ENCODE assay signal across 13 cellular contexts in the genomic region with DNA sequence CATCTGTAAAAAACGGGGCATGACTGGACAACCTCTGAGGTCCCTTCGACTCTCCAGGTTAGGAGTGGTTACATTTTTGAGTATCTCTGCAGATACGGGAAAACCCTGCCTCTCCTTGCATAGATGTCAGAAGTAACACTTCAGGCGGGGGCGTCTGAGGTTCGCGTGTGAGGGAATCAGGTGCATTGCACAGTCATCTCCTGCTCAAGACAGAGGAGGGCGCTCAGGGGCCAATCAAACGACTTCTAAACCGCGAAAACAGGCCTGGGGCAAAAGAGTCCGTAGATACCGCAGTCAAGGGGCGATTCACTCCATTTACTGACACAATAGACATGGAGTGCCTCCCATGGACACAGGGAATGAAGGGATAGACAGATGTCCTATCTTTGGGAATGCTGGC. TPM values are rescaled to one million over a fixed set of nuclear protein-coding genes. Genes with fewer than 3 reads are reported as not detected.
DNase-seq lines count a peak whose midpoint lies in the region; ATAC-seq, FAIRE-seq and TF ChIP-seq lines count a peak whose summit lies in the region.
"Had no signal": no experiment of that assay in that cellular context is flagged by ENCODE, and none has a peak within 500 bp of the region (broad histone marks: within the 10 kb centered on the region; RNA-seq: fewer than 3 reads in every experiment).

No MANE protein-coding gene starts in this region.

- H3K27me3 ChIP-seq in IMR-90 (ENCODE audit: control insufficient read depth, insufficient read depth, low read length) = no peaks in the 10 kb centered on the region
- H3K27me3 ChIP-seq in H1 (replicated peaks in 1 of 4; ENCODE audit: control insufficient read depth in 3 of 4, extremely low read depth in 1 of 4, insufficient read depth in 3 of 4, low read length in 3 of 4) = no peaks in the 10 kb centered on the region
- H3K27me3 ChIP-seq in uterus = no peaks in the 10 kb centered on the region

- CTCF ChIA-PET in IMR-90 (lab: Yijun Ruan, JAX) = interaction anchor here (0.6 to 1.3 kb wide), 4 partner anchors 9 to 178 kb away, joined by 4 read pairs; no protein-coding TSS in a partner anchor
- CTCF ChIA-PET in H1 (lab: Charles Lee; ENCODE audit: partially characterized antibody) = interaction anchor here (0.6 to 4.3 kb wide), 31 partner anchors 8 to 1052 kb away, joined by 3 to 20 read pairs (median 4); no protein-coding TSS in a partner anchor

- H3K56ac ChIP-seq in IMR-90 (ENCODE audit: extremely low read depth, insufficient read depth, low read length) (no peak overlapping the region), H1 (replicated peaks; ENCODE audit: insufficient read length, low read depth, low read length) (no peak overlapping the region)

- H3K23ac ChIP-seq in IMR-90 (ENCODE audit: low read depth, low read length) (no peak overlapping the region), H1 (ENCODE audit: insufficient read length) (no peak overlapping the region)

- H3K18ac ChIP-seq in IMR-90 (ENCODE audit: low read depth, low read length) = no peak overlapping the region
- H3K18ac ChIP-seq in H1 (ENCODE audit: extremely low read depth, low read length) = 0 out of 2 replicates have a peak overlapping the region, but pooled peaks have one; percentile 24

- H3K79me2 ChIP-seq in H1 (ENCODE audit: control insufficient read depth in 1 of 2, insufficient read depth in 2 of 2, low read length in 2 of 2) = no peaks in the 10 kb centered on the region

- H3K4ac ChIP-seq in IMR-90 (ENCODE audit: low read depth, low read length) (peak overlapping the region; percentile 15; the same call in 1 of the 2 replicates), H1 (replicated peaks; ENCODE audit: insufficient read length, low read depth, low read length) (no peak overlapping the region)

- H3K23me2 ChIP-seq in H1 (ENCODE audit: low read depth, low read length) = no peaks in the 10 kb centered on the region

- H3K9me1 ChIP-seq in IMR-90 (ENCODE audit: insufficient read depth, low read length) = peaks cover 5% of the 10 kb centered on the region

- dilution Hi-C loops in IMR-90 (cut with HindIII; ENCODE audit: low sequenced_read_pairs, unreplicated experiment) = no loop called here

- H3K4me1 ChIP-seq in IMR-90 (ENCODE audit: control insufficient read depth, insufficient read depth, low read length) (no peaks in the 10 kb centered on the region), H1 (replicated peaks in 1 of 4; ENCODE audit: control insufficient read depth in 3 of 4, insufficient read depth in 4 of 4, low read length in 3 of 4) (peaks cover 3 to 7% (median 4%) of the 10 kb centered on the region in 4 experiments; a peak in 5 of 7 replicates), uterus (no peaks in the 10 kb centered on the region)

- H3K4me3 ChIP-seq in IMR-90 (ENCODE audit: insufficient read depth, low read depth, low read length) (no peak overlapping the region), H1 (ENCODE audit: extremely low read depth in 1 of 4, insufficient read depth in 2 of 4, low read depth in 3 of 4, low read length in 4 of 4) (no peak overlapping the region), uterus (no peak overlapping the region)

- DNase-seq in activated CD4-positive, alpha-beta T cell treated with anti-CD3 and anti-CD28 coated beads for 48 hours = peak; percentile 24
- no peak for DNase-seq in activated CD4-positive, alpha-beta T cell treated with anti-CD3 and anti-CD28 coated beads, Interleukin-2, amount 50 U/mL, for 4 hours
- peak; percentile 6 for DNase-seq in IMR-90
- DNase-seq in H1 (ENCODE audit: low read depth in 1 of 2, low spot score in 2 of 2) = peak; percentile 44 to 73
- no peak for DNase-seq in progenitor cell of endocrine pancreas (ENCODE audit: low spot score, unreplicated experiment)
- no peak for DNase-seq in C1 segment of cervical spinal cord (lab: John Stamatoyannopoulos, UW)
- no peak for DNase-seq in uterus
- DNase-seq: nephron progenitor cell, small intestine, trophoblast cell had no signal

- FAIRE-seq in H1 (lab: Jason Lieb, UNC) = peak; percentile 88
- FAIRE-seq: small intestine had no signal

- H3K27ac Mint-ChIP-seq in progenitor cell of endocrine pancreas = no peak overlapping the region
- H3K27ac Mint-ChIP-seq: activated naive CD8-positive, alpha-beta T cell; nephron progenitor cell; T-helper 1 cell treated with Interleukin-12 subunit alpha and Interleukin-12 subunit beta and Interleukin-4 antibody, amounts not matched to agents 30 μg/mL and 1 μg/mL, for 36 hours had no signal

- H3K27ac ChIP-seq in IMR-90 (ENCODE audit: insufficient read depth, low read length) = no peak overlapping the region
- no peak overlapping the region for H3K27ac ChIP-seq in H1 (ENCODE audit: low read depth, low read length)
- H3K27ac ChIP-seq in uterus = no peak overlapping the region

- TF ChIP-seq RAD21 in IMR-90 (IDR thresholded peaks at IDR 0.05; ENCODE audit: low read length) (no peak), H1 (IDR thresholded peaks at IDR 0.05 in 1 of 2, conservative IDR thresholded peaks at IDR 0.05 in 1 of 2; ENCODE audit: low read depth in 2 of 2, low read length in 2 of 2) (peak; percentile 75 to 82)

- no peaks in the 10 kb centered on the region for H3K36me3 Mint-ChIP-seq in progenitor cell of endocrine pancreas (ENCODE audit: insufficient read depth)
- H3K36me3 Mint-ChIP-seq: activated naive CD8-positive, alpha-beta T cell had no signal

- H3K79me1 ChIP-seq in IMR-90 (ENCODE audit: low read depth in 1 of 2, low read length in 2 of 2) = peaks cover 25 to 34% of the 10 kb centered on the region in 2 experiments
- no peaks in the 10 kb centered on the region for H3K79me1 ChIP-seq in H1 (ENCODE audit: low read depth, low read length)

- H2BK15ac ChIP-seq in IMR-90 (ENCODE audit: low read depth, low read length) = no peak overlapping the region; the same call in 2 of the 3 replicates
- H2BK15ac ChIP-seq in H1 (ENCODE audit: low read length) = no peak overlapping the region

- in situ Hi-C loops in IMR-90 (cut with MboI; ENCODE audit: low sequenced_read_pairs) = no loop called here

- H3K27me3 Mint-ChIP-seq in progenitor cell of endocrine pancreas = peaks cover 60% of the 10 kb centered on the region

- TF ChIP-seq EP300 in H1 (IDR thresholded peaks at IDR 0.05; ENCODE audit: borderline replicate concordance in 1 of 2, low read depth in 2 of 2, low read length in 2 of 2) = no peak

- H2BK5ac ChIP-seq in IMR-90 (ENCODE audit: low read depth, low read length, poor library complexity, severe bottlenecking) (no peak overlapping the region), H1 (ENCODE audit: low read depth, low read length) (no peak overlapping the region)

- H2BK120ac ChIP-seq in IMR-90 (ENCODE audit: low read depth, low read length) = peak overlapping the region; percentile 46
- no peak overlapping the region for H2BK120ac ChIP-seq in H1 (replicated peaks; ENCODE audit: low read depth, low read length)

- POLR2A ChIA-PET in IMR-90 (lab: Charles Lee; ENCODE audit: unreplicated experiment) (no interaction called here), H1 (lab: Charles Lee; ENCODE audit: partially characterized antibody) (no interaction called here)

- H4K5ac ChIP-seq in IMR-90 (ENCODE audit: low read depth, low read length) = no peak overlapping the region
- no peak overlapping the region for H4K5ac ChIP-seq in H1 (ENCODE audit: insufficient read length, low read depth, low read length)

- intact Hi-C loops in IMR-90 (cut with micrococcal nuclease) = loop anchor here (5.0 kb wide), 1 partner anchor 177 kb away; no protein-coding TSS in a partner anchor
- intact Hi-C loops in uterus (cut with DNase I; ENCODE audit: low total_unique reads) = no loop called here

- H2AK5ac ChIP-seq in IMR-90 (ENCODE audit: low read depth, low read length) = peak overlapping the region; percentile 11; the same call in 1 of the 2 replicates
- no peak overlapping the region for H2AK5ac ChIP-seq in H1 (ENCODE audit: low read depth, low read length)

- no peak overlapping the region for H3K4me3 Mint-ChIP-seq in progenitor cell of endocrine pancreas (ENCODE audit: low read depth)
- H3K4me3 Mint-ChIP-seq: activated naive CD8-positive, alpha-beta T cell; nephron progenitor cell; T-helper 1 cell treated with Interleukin-12 subunit alpha and Interleukin-12 subunit beta and Interleukin-4 antibody, amounts not matched to agents 30 μg/mL and 1 μg/mL, for 36 hours had no signal

- no peak overlapping the region for H3K9ac ChIP-seq in IMR-90 (ENCODE audit: low read depth, low read length)
- no peak overlapping the region for H3K9ac ChIP-seq in H1 (replicated peaks in 1 of 4; ENCODE audit: extremely low read depth in 1 of 4, low read depth in 3 of 4, low read length in 3 of 4)

- H4K20me1 ChIP-seq in IMR-90 (ENCODE audit: insufficient read depth, low read length) = no peaks in the 10 kb centered on the region; the same call in 1 of the 2 replicates
- H4K20me1 ChIP-seq in H1 (replicated peaks in 1 of 2; ENCODE audit: control insufficient read depth in 1 of 2, insufficient read depth in 2 of 2, low read length in 2 of 2) = no peaks in the 10 kb centered on the region

- H4K91ac ChIP-seq in IMR-90 (ENCODE audit: insufficient read depth, low read depth, low read length) (no peak overlapping the region), H1 (replicated peaks; ENCODE audit: insufficient read length, low read length) (no peak overlapping the region)

- H2BK12ac ChIP-seq in H1 (ENCODE audit: low read depth, low read length) = peak overlapping the region; percentile 35; the same call in 1 of the 2 replicates

- H2BK20ac ChIP-seq in IMR-90 (ENCODE audit: low read depth, low read length) (no peak overlapping the region), H1 (ENCODE audit: low read length) (no peak overlapping the region)

- no TSS peak for BruUV-seq in IMR-90 (replicated peaks; lab: Mats Ljungman, UMichigan)

- H2AFZ ChIP-seq in IMR-90 (replicated peaks; ENCODE audit: low read length, poor library complexity) = no peak overlapping the region
- H2AFZ ChIP-seq in H1 (ENCODE audit: low read length) = peak overlapping the region; percentile 94

- H3K36me3 ChIP-seq in IMR-90 (ENCODE audit: control insufficient read depth, insufficient read depth, low read length) (no peaks in the 10 kb centered on the region), H1 (ENCODE audit: control insufficient read depth in 2 of 4, insufficient read depth in 4 of 4, low read length in 3 of 4) (no peaks in the 10 kb centered on the region), uterus (no peaks in the 10 kb centered on the region)

- whole genome bisulfite sequencing in IMR-90 (ENCODE audit: extremely low coverage in 2 of 2, insufficient read length in 1 of 2), 2 experiments = 68% methylated on average over 4 of the region's 14 CpGs; no CpG with 5 or more reads in 1 of the 2 experiments
- 31% methylated on average over 14 of the region's 14 CpGs; no CpG with 5 or more reads in 1 of the 2 experiments for WGBS in H1 (ENCODE audit: extremely low coverage in 1 of 2, insufficient coverage in 1 of 2, insufficient read length in 1 of 2, insufficient replicate concordance in 2 of 2, low coverage in 1 of 2, low lambda C conversion rate in 2 of 2, missing lambda C conversion rate in 1 of 2), 2 experiments

- TF ChIP-seq CTCF in IMR-90 (conservative IDR thresholded peaks at IDR 0.05; ENCODE audit: low read depth, low read length) = no peak
- TF ChIP-seq CTCF in H1 (IDR thresholded peaks at IDR 0.05; ENCODE audit: control extremely low read depth in 1 of 3, insufficient read depth in 1 of 3, low read depth in 1 of 3, low read length in 3 of 3) = peak; percentile 60 to 71 (median 70)
- peak; percentile 12 for TF ChIP-seq CTCF in progenitor cell of endocrine pancreas (IDR thresholded peaks at IDR 0.05; ENCODE audit: unreplicated experiment)
- no peak for TF ChIP-seq CTCF in uterus (IDR thresholded peaks at IDR 0.05)

- H3K9me3 ChIP-seq in IMR-90 (ENCODE audit: control insufficient read depth, insufficient read depth, low read length) (peaks cover 4% of the 10 kb centered on the region; the same call in 1 of the 2 replicates), H1 (ENCODE audit: insufficient read depth in 2 of 2, low read depth in 1 of 2, low read length in 1 of 2) (peaks cover 10% of the 10 kb centered on the region in 2 experiments), uterus (no peaks in the 10 kb centered on the region)

- TF ChIP-seq POLR2A in IMR-90 (IDR thresholded peaks at IDR 0.05; ENCODE audit: low read depth, low read length) = no peak
- TF ChIP-seq POLR2A in H1 (IDR thresholded peaks at IDR 0.05; ENCODE audit: control extremely low read depth in 1 of 2, low read depth in 2 of 2, low read length in 2 of 2) = no peak
- no peak for TF ChIP-seq POLR2A in uterus (IDR thresholded peaks at IDR 0.05)

- H2AK9ac ChIP-seq in IMR-90 (replicated peaks; ENCODE audit: low read depth, low read length, poor library complexity) = peak overlapping the region; percentile 13

- no peak overlapping the region for H3K14ac ChIP-seq in IMR-90 (replicated peaks; ENCODE audit: low read depth, low read length)
- no peak overlapping the region for H3K14ac ChIP-seq in H1 (ENCODE audit: insufficient read length)

- peaks cover 21% of the 10 kb centered on the region for H3K4me1 Mint-ChIP-seq in progenitor cell of endocrine pancreas (ENCODE audit: low read depth)

- H3K4me2 ChIP-seq in IMR-90 (ENCODE audit: low read depth, low read length) = no peak overlapping the region
- peak overlapping the region in 1 of 2 experiments; percentile 59; a peak in 3 of 4 replicates for H3K4me2 ChIP-seq in H1 (ENCODE audit: insufficient read depth in 1 of 2, low read depth in 2 of 2, low read length in 2 of 2)

- ATAC-seq in IMR-90 (ENCODE audit: low read depth) (no peak), GM18498 (IDR thresholded peaks at IDR 0.05; ENCODE audit: unreplicated experiment) (no peak)

- peaks cover 4% of the 10 kb centered on the region for H3K9me3 Mint-ChIP-seq in progenitor cell of endocrine pancreas (ENCODE audit: low read depth)
- H3K9me3 Mint-ChIP-seq: T-helper 1 cell treated with Interleukin-12 subunit alpha and Interleukin-12 subunit beta and Interleukin-4 antibody, amounts not matched to agents 30 μg/mL and 1 μg/mL, for 36 hours had no signal

- peak overlapping the region; percentile 8 to 49; a peak in 1 of 4 replicates for H4K8ac ChIP-seq in IMR-90 (ENCODE audit: low read depth in 2 of 2, low read length in 2 of 2)
- H4K8ac ChIP-seq in H1 (ENCODE audit: extremely low read depth, insufficient read depth, low read length) = no peak overlapping the region

RNA-seq across cellular contexts. Expression of gene KIRREL3, which starts 31.7 kb away (rescaled TPM):
- total RNA-seq in IMR-90 (2012; rRNA removed) (10.9 and 12.8 TPM in 2 replicates), progenitor cell of endocrine pancreas (0.26 and 0.29 TPM in 2 replicates), uterus (10 to 100 TPM in 1 of 4 donors, not detected in 3; 10.0 TPM)
- polyA plus RNA-seq in IMR-90 (2012; rRNA removed) (15.9 and 18.5 TPM in 2 replicates), H1 (2011; rRNA removed) (0.29 and 0.46 TPM in 2 replicates)
- polyA plus RNA-seq in IMR-90 (2012; cell fraction: cytosol; rRNA removed) = 8.7 and 13.0 TPM in 2 replicates
- 13.3 and 27.3 TPM in 2 replicates for polyA plus RNA-seq in IMR-90 (2012; cell fraction: nucleus; rRNA removed; ENCODE audit: low replicate concordance)
- 0.32 and 0.36 TPM in 2 replicates for total RNA-seq in H1 (2021; fragmentation: NEBNext Ultra II Directional; extraction: Animal tissue kit (Norgen Biotek cat#: 25700))
- 0.27 TPM for polyA plus RNA-seq in H1 (2011; cell fraction: cytosol; rRNA removed)
- polyA plus RNA-seq in H1 (2011; cell fraction: nucleus; rRNA removed) = 0.58 TPM
- 0.22 to 0.77 TPM (median 0.49 TPM) in 4 replicates for polyA plus RNA-seq in H1 (2012, experiment 1 of 2)
- polyA plus RNA-seq in H1 (2012, experiment 2 of 2) = 0.18 TPM
- polyA plus RNA-seq in H1 (2013, experiment 1 of 2) = 0.22 TPM
- polyA plus RNA-seq in H1 (2013, experiment 2 of 2) = 0.22 TPM
- 0.32 TPM in 2 replicates for polyA minus RNA-seq in H1 (2011; rRNA and poly(A)+ RNA removed)
- not detected for polyA minus RNA-seq in H1 (2011; cell fraction: cytosol; rRNA and poly(A)+ RNA removed)
- polyA minus RNA-seq in H1 (2011; cell fraction: nucleus; rRNA and poly(A)+ RNA removed) = 1.5 TPM

Comparison
In these comparisons a context has a peak if more than half of its experiments do, and no peak if none do; other contexts are left out.
1. DNase-seq: peak in activated CD4-positive, alpha-beta T cell treated with anti-CD3 and anti-CD28 coated beads for 48 hours (single experiment), IMR-90 (single experiment) and H1 (2 of 2); none in activated CD4-positive, alpha-beta T cell treated with anti-CD3 and anti-CD28 coated beads, Interleukin-2, amount 50 U/mL, for 4 hours (0 of 2), progenitor cell of endocrine pancreas (single experiment), C1 segment of cervical spinal cord (0 of 14) and uterus (0 of 2).
2. CTCF ChIP-seq: peak in H1 (3 of 3) and progenitor cell of endocrine pancreas (single experiment); none in IMR-90 (single experiment) and uterus (0 of 4).